Comparison of ENCODE assay signal across 8 cellular contexts in the genomic region with DNA sequence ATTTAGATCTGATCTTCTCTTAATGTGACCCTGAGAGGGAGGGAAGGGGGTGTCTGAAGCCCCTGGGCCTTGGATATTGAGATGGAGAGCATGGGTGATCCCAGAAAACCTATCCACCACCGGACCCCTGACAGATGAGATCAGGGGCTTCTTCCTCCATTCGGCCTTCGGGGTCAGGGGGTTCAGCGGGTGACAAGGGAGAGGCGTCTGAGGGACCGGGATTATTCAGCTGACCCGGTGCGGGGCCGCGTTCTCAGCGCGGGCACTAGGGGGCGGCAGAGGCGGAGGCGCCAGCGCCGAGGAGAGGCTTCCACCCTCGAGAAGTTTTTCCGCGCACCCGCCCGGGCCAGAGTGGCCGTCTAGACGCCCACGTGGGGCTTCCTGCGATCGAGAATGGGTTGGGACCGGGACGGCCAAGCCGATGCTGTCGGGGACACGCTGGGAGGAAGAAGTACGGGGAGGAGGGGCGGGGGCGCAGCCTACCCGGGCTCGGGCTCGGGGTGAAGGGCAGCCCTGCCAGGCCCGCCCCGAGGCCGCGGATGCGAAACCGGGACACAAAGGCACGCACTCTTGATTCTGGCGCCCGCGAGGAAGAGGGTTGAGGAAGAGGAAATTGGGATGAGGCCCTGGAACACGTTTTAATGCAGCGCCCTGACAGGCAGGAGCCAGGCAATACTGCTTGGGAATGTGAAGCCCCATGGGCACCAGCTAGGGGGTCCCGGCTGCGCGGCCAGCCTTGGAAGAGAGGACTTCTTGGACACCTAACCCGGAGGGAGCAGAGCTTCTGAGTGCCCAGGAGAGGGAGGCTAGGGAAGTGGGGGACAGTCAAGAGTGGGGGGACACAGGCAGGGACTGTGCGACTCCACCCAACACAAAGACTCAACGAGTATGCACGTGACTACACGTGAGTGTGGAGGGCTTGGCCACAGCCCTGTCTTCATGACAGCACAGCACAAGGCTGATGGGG. TPM values are rescaled to one million over a fixed set of nuclear protein-coding genes. Genes with fewer than 3 reads are reported as not detected.
A peak's percentile ranks its signal among the peaks of the same experiment; 100 is the strongest.
DNase-seq lines count a peak whose midpoint lies in the region; ATAC-seq and TF ChIP-seq lines count a peak whose summit lies in the region.

No MANE protein-coding gene starts in this region.

- H3K4me1 ChIP-seq in A673 (ENCODE audit: insufficient read depth, low read length, poor library complexity, severe bottlenecking), result peaks cover 7% of the 10 kb centered on the region
- peaks cover 13% of the 10 kb centered on the region for H3K4me1 ChIP-seq in Karpas-422 (ENCODE audit: low read length)
- no peaks in the 10 kb centered on the region for H3K4me1 ChIP-seq in prostate gland (replicated peaks)
- peaks cover 13% of the 10 kb centered on the region for H3K4me1 ChIP-seq in upper lobe of right lung

- peak; percentile 96 for TF ChIP-seq CTCF in A673 (conservative IDR thresholded peaks at IDR 0.05; ENCODE audit: low read depth, low read length)
- peak; percentile 97 for TF ChIP-seq CTCF in GM13977 (IDR thresholded peaks at IDR 0.05; ENCODE audit: extremely low read depth, insufficient read depth, missing control alignments)
- TF ChIP-seq CTCF in prostate gland (IDR thresholded peaks at IDR 0.05), result peak; percentile 77 to 92 (median 82)
- TF ChIP-seq CTCF in upper lobe of right lung (IDR thresholded peaks at IDR 0.05), result peak; percentile 93

- peak overlapping the region; percentile 71 for H3K4me2 ChIP-seq in Karpas-422 (ENCODE audit: low read depth, low read length, poor library complexity, severe bottlenecking)

- H3K4me3 ChIP-seq in A673 (ENCODE audit: low read depth, low read length, poor library complexity, severe bottlenecking) (peak overlapping the region; percentile 54), Karpas-422 (ENCODE audit: low read length) (peak overlapping the region; percentile 58), prostate gland (peak overlapping the region; percentile 30 to 35), upper lobe of right lung (peak overlapping the region; percentile 56)

- H2AFZ ChIP-seq in Karpas-422 (ENCODE audit: low read length), result peak overlapping the region; percentile 97; the same call in 1 of the 2 replicates

- POLR2A ChIA-PET in A673 (lab: Charles Lee; ENCODE audit: low non-redundant PET), result no interaction called here

- no TSS peak for BruUV-seq in A673 (replicated peaks; lab: Mats Ljungman, UMichigan)

- H3K9ac ChIP-seq in Karpas-422 (ENCODE audit: low read length), result peak overlapping the region; percentile 69

- in situ Hi-C loops in GM13977 (cut with MboI; ENCODE audit: low pct_unique_long_range_greater_than_20kb, low sequenced_read_pairs, unreplicated experiment), result no loop called here

- 4% methylated on average over 55 of the region's 58 CpGs for WGBS in prostate gland

- H3K36me3 Mint-ChIP-seq in T-helper 17 cell (ENCODE audit: low read depth), result no peaks in the 10 kb centered on the region

- H3K4me3 Mint-ChIP-seq in T-helper 17 cell, result peak overlapping the region; percentile 92

- DNase-seq in A673 (ENCODE audit: low spot score) (peak; percentile 81), GM13977 (ENCODE audit: low spot score) (peak; percentile 90), Karpas-422 (peak; percentile 90), T-helper 17 cell (peak; percentile 71 to 84 (median 75)), amniotic epithelial cell (ENCODE audit: low read depth) (peak; percentile 25), left ventricle myocardium superior (peak; percentile 90), prostate gland (ENCODE audit: low spot score) (peak; percentile 46), upper lobe of right lung (peak; percentile 93)

- H3K27me3 ChIP-seq in A673 (replicated peaks; ENCODE audit: insufficient read depth, low read depth, low read length, poor library complexity) (no peaks in the 10 kb centered on the region), Karpas-422 (ENCODE audit: low read length) (no peaks in the 10 kb centered on the region), prostate gland (replicated peaks; ENCODE audit: insufficient read depth) (no peaks in the 10 kb centered on the region), upper lobe of right lung (no peaks in the 10 kb centered on the region)

- H3K36me3 ChIP-seq in A673 (ENCODE audit: insufficient read depth, low read length, poor library complexity, severe bottlenecking), result no peaks in the 10 kb centered on the region
- no peaks in the 10 kb centered on the region for H3K36me3 ChIP-seq in Karpas-422 (ENCODE audit: insufficient read depth, low read length)
- no peaks in the 10 kb centered on the region for H3K36me3 ChIP-seq in prostate gland
- no peaks in the 10 kb centered on the region for H3K36me3 ChIP-seq in upper lobe of right lung

- peaks cover 22% of the 10 kb centered on the region for H3K27me3 Mint-ChIP-seq in T-helper 17 cell

- H3K27ac ChIP-seq in A673 (ENCODE audit: low read depth, low read length, poor library complexity, severe bottlenecking) (peak overlapping the region; percentile 40), Karpas-422 (ENCODE audit: low read length) (no peak overlapping the region), prostate gland (peak overlapping the region; percentile 43 to 50), upper lobe of right lung (no peak overlapping the region)

- CTCF ChIA-PET in A673 (lab: Charles Lee), result interaction anchor here (0.6 to 2.3 kb wide), 4 partner anchors 11 to 155 kb away, joined by 3 to 16 read pairs (median 10); no protein-coding TSS in a partner anchor

- no peak for TF ChIP-seq POLR2A in prostate gland (IDR thresholded peaks at IDR 0.05)

- H3K9me2 ChIP-seq in Karpas-422 (replicated peaks; ENCODE audit: insufficient read depth, low read length), result no peaks in the 10 kb centered on the region

- intact Hi-C loops in A673 (cut with micrococcal nuclease; ENCODE audit: unreplicated experiment), result loop anchor here (1.0 kb wide), 1 partner anchor 88 kb away; no protein-coding TSS in a partner anchor
- intact Hi-C loops in left ventricle myocardium superior (cut with micrococcal nuclease), result loop anchor here (5.0 kb wide), 1 partner anchor 86 kb away; no protein-coding TSS in a partner anchor
- intact Hi-C loops in prostate gland (cut with DNase I), result loop anchor here (1.0 to 5.0 kb wide), 2 partner anchors 36 to 87 kb away; no protein-coding TSS in a partner anchor
- intact Hi-C loops in upper lobe of right lung (cut with DNase I), result loop anchor here (10.0 kb wide), 1 partner anchor 83 kb away; no protein-coding TSS in a partner anchor

- H3K79me2 ChIP-seq in Karpas-422 (ENCODE audit: low read length), result no peaks in the 10 kb centered on the region

- H4K20me1 ChIP-seq in Karpas-422 (ENCODE audit: insufficient read depth, low read depth, low read length), result no peaks in the 10 kb centered on the region

- H3K4me1 Mint-ChIP-seq in T-helper 17 cell, result peaks cover 13% of the 10 kb centered on the region

- H3K27ac Mint-ChIP-seq in T-helper 17 cell, result no peak overlapping the region

- peak; percentile 98 for ATAC-seq in T-helper 17 cell
- ATAC-seq in left ventricle myocardium superior, result peak; percentile 91
- ATAC-seq in upper lobe of right lung, result peak; percentile 95

- H3K9me3 ChIP-seq in A673 (ENCODE audit: low read depth, low read length, poor library complexity, severe bottlenecking) (no peaks in the 10 kb centered on the region), Karpas-422 (ENCODE audit: low read length) (no peaks in the 10 kb centered on the region), T-helper 17 cell (ENCODE audit: control insufficient read depth, low read length, poor library complexity, severe bottlenecking) (no peaks in the 10 kb centered on the region), prostate gland (no peaks in the 10 kb centered on the region), upper lobe of right lung (no peaks in the 10 kb centered on the region)

RNA-seq across cellular contexts. Expression of gene COL11A2, which starts 30.6 kb away (rescaled TPM):
- total RNA-seq in A673 (2021), result 1.6 and 1.9 TPM in 2 replicates
- total RNA-seq in Karpas-422 (2014; rRNA removed; shearing (Covaris generic); ENCODE audit: low replicate concordance), result 0.41 and 1.0 TPM in 2 replicates
- under 1 TPM; 0.52 to 0.89 TPM for total RNA-seq in T-helper 17 cell
- 1.9 TPM for total RNA-seq in left ventricle myocardium superior
- total RNA-seq in prostate gland, result 1 to 10 TPM in 1 of 2 donors, under 1 TPM in 1; 0.91 to 3.6 TPM
- 1.2 TPM for total RNA-seq in upper lobe of right lung

RNA-seq across cellular contexts. Expression of gene RXRB, which starts 38.8 kb away (rescaled TPM):
- total RNA-seq in A673 (2021), result 42.7 and 43.6 TPM in 2 replicates
- 26.2 and 31.1 TPM in 2 replicates for total RNA-seq in Karpas-422 (2014; rRNA removed; shearing (Covaris generic); ENCODE audit: low replicate concordance)
- 10 to 100 TPM; 51.0 to 64.4 TPM for total RNA-seq in T-helper 17 cell
- 41.2 TPM for total RNA-seq in left ventricle myocardium superior
- 10 to 100 TPM; 30.6 to 40.5 TPM for total RNA-seq in prostate gland
- total RNA-seq in upper lobe of right lung, result 46.6 TPM

RNA-seq across cellular contexts. Expression of gene SLC39A7, which starts 39.0 kb away (rescaled TPM):
- 119 and 124 TPM in 2 replicates for total RNA-seq in A673 (2021)
- 14.0 and 31.9 TPM in 2 replicates for total RNA-seq in Karpas-422 (2014; rRNA removed; shearing (Covaris generic); ENCODE audit: low replicate concordance)
- 10 to 100 TPM; 22.4 to 25.8 TPM for total RNA-seq in T-helper 17 cell
- total RNA-seq in left ventricle myocardium superior, result 47.7 TPM
- total RNA-seq in prostate gland, result 100 to 1,000 TPM; 109 to 182 TPM
- total RNA-seq in upper lobe of right lung, result 89.1 TPM

RNA-seq across cellular contexts. Expression of gene HSD17B8, which starts 42.8 kb away (rescaled TPM):
- total RNA-seq in A673 (2021), result 5.9 and 11.0 TPM in 2 replicates
- 15.5 and 26.2 TPM in 2 replicates for total RNA-seq in Karpas-422 (2014; rRNA removed; shearing (Covaris generic); ENCODE audit: low replicate concordance)
- total RNA-seq in T-helper 17 cell, result 10 to 100 TPM in 1 of 2 donors, 1 to 10 TPM in 1; 7.6 to 11.9 TPM
- 24.8 TPM for total RNA-seq in left ventricle myocardium superior
- total RNA-seq in prostate gland, result 10 to 100 TPM; 21.9 to 43.7 TPM
- total RNA-seq in upper lobe of right lung, result 14.7 TPM

RNA-seq across cellular contexts. Expression of gene RING1, which starts 46.7 kb away (rescaled TPM):
- total RNA-seq in A673 (2021) (43.3 and 47.5 TPM in 2 replicates), T-helper 17 cell (10 to 100 TPM; 27.9 to 28.2 TPM), left ventricle myocardium superior (30.1 TPM), prostate gland (10 to 100 TPM; 23.9 to 30.8 TPM), upper lobe of right lung (42.0 TPM)
- total RNA-seq in Karpas-422 (2014; rRNA removed; shearing (Covaris generic); ENCODE audit: low replicate concordance), result 14.2 and 38.7 TPM in 2 replicates

Comparison
In these comparisons a context has a peak if more than half of its experiments do, and no peak if none do; other contexts are left out.
1. DNase-seq: peak in every context shown above with its lines; median percentile 93 in upper lobe of right lung; 90 in GM13977; 90 in Karpas-422; 90 in left ventricle myocardium superior; 81 in A673; 75 in T-helper 17 cell; 46 in prostate gland; 25 in amniotic epithelial cell.
2. H3K27ac ChIP-seq: peak in A673 (single experiment) and prostate gland (2 of 2); none in Karpas-422 (single experiment) and upper lobe of right lung (single experiment).
3. Peak in every context shown above with its lines, with median percentiles within 50 percentile points of each other: H3K4me3 ChIP-seq, CTCF ChIP-seq and ATAC-seq.